ENCODE assay signal across 1 cellular context in genomic region chr4:93384897-93385296, GRCh38.
A peak's percentile ranks its signal among the peaks of the same experiment; 100 is the strongest.
TF ChIP-seq lines count a peak whose summit lies in the region.

No MANE protein-coding gene starts in this region.

TF ChIP-seq in SK-N-SH, 30 proteins besides CTCF, POLR2A, EP300 and RAD21 (continued from another document):
- no peak for TF ChIP-seq USF2 (IDR thresholded peaks at IDR 0.05; ENCODE audit: borderline replicate concordance, low read depth, low read length)
- no peak for TF ChIP-seq NFIC (IDR thresholded peaks at IDR 0.05; ENCODE audit: borderline replicate concordance)
- peak; percentile 49; the same call in 1 of the 2 replicates for TF ChIP-seq FOSL2 (IDR thresholded peaks at IDR 0.05; ENCODE audit: borderline replicate concordance, low read depth)
- peak; percentile 29 for TF ChIP-seq PBX3 (IDR thresholded peaks at IDR 0.05)
- TF ChIP-seq JUND (IDR thresholded peaks at IDR 0.05): peak; percentile 41
- TF ChIP-seq MEF2A (IDR thresholded peaks at IDR 0.05; ENCODE audit: borderline replicate concordance, low read depth): no peak
- no peak for TF ChIP-seq RXRA (IDR thresholded peaks at IDR 0.05; ENCODE audit: borderline replicate concordance, low read depth)
